8 cellular contexts compared by ENCODE assay signal in genomic region chr1:153626477-153626928, GRCh38. TPM values are rescaled to one million over a fixed set of nuclear protein-coding genes. Genes with fewer than 3 reads are reported as not detected.
A peak's percentile ranks its signal among the peaks of the same experiment; 100 is the strongest.
DNase-seq lines count a peak whose midpoint lies in the region; ATAC-seq lines count a peak whose summit lies in the region.

No MANE protein-coding gene starts in this region.

- peaks cover 5% of the 10 kb centered on the region for H3K27me3 Mint-ChIP-seq in activated naive CD8-positive, alpha-beta T cell treated with anti-CD3 and anti-CD28 coated beads for 36 hours
- H3K27me3 Mint-ChIP-seq in activated naive CD8-positive, alpha-beta T cell treated with anti-CD3 and anti-CD28 coated beads, Interleukin-2, amount 50 U/mL, for 24 hours: peaks cover 12% of the 10 kb centered on the region

- H3K4me1 ChIP-seq in ectodermal cell (ENCODE audit: control insufficient read depth, insufficient read depth, low read length) (peaks cover 12% of the 10 kb centered on the region), muscle layer of colon (ENCODE audit: insufficient read depth, low read length) (peaks cover 45% of the 10 kb centered on the region), urinary bladder (ENCODE audit: insufficient read depth) (peaks cover 2% of the 10 kb centered on the region)

- H3K27me3 ChIP-seq in ectodermal cell (ENCODE audit: control insufficient read depth, insufficient read depth, low read length, poor library complexity, severe bottlenecking) (no peaks in the 10 kb centered on the region), muscle layer of colon (ENCODE audit: control insufficient read depth in 1 of 2, insufficient read depth in 2 of 2, low read length in 2 of 2) (no peaks in the 10 kb centered on the region)

- peaks cover 2% of the 10 kb centered on the region for H3K4me1 Mint-ChIP-seq in activated naive CD8-positive, alpha-beta T cell treated with anti-CD3 and anti-CD28 coated beads for 36 hours
- H3K4me1 Mint-ChIP-seq in activated naive CD8-positive, alpha-beta T cell treated with anti-CD3 and anti-CD28 coated beads, Interleukin-2, amount 50 U/mL, for 24 hours: peaks cover 15% of the 10 kb centered on the region

- peak overlapping the region; percentile 46 for H3K27ac Mint-ChIP-seq in activated naive CD8-positive, alpha-beta T cell treated with anti-CD3 and anti-CD28 coated beads for 36 hours
- H3K27ac Mint-ChIP-seq in activated naive CD8-positive, alpha-beta T cell treated with anti-CD3 and anti-CD28 coated beads, Interleukin-2, amount 50 U/mL, for 24 hours: no peak overlapping the region

- 78 to 79% methylated on average over 4 of the region's 4 CpGs for WGBS in ectodermal cell, 2 experiments
- 37% methylated on average over 4 of the region's 4 CpGs for WGBS in urinary bladder

- H3K4me3 ChIP-seq in ectodermal cell (ENCODE audit: insufficient read depth, low read depth, low read length) (peak overlapping the region; percentile 56), muscle layer of colon (ENCODE audit: low read depth in 1 of 2, low read length in 2 of 2) (peak overlapping the region; percentile 27 to 87), urinary bladder (ENCODE audit: low read depth, low read length) (peak overlapping the region; percentile 47)

- no peaks in the 10 kb centered on the region for H3K9me3 ChIP-seq in ectodermal cell (ENCODE audit: control insufficient read depth, low read length)
- H3K9me3 ChIP-seq in muscle layer of colon (ENCODE audit: low read length): no peaks in the 10 kb centered on the region

- DNase-seq in activated naive CD8-positive, alpha-beta T cell treated with anti-CD3 and anti-CD28 coated beads for 36 hours: no peak
- no peak for DNase-seq in activated naive CD8-positive, alpha-beta T cell treated with anti-CD3 and anti-CD28 coated beads, Interleukin-2, amount 50 U/mL, for 24 hours
- no peak for DNase-seq in iPS-NIHi11 (ENCODE audit: low spot score)

- peaks cover 5% of the 10 kb centered on the region for H3K36me3 ChIP-seq in ectodermal cell (ENCODE audit: control insufficient read depth, insufficient read depth, low read length)
- H3K36me3 ChIP-seq in muscle layer of colon (ENCODE audit: insufficient read depth, low read length): peaks cover 5% of the 10 kb centered on the region
- no peaks in the 10 kb centered on the region for H3K36me3 ChIP-seq in urinary bladder (ENCODE audit: insufficient read depth)

- H3K9me3 Mint-ChIP-seq in activated naive CD8-positive, alpha-beta T cell treated with anti-CD3 and anti-CD28 coated beads for 36 hours: no peaks in the 10 kb centered on the region
- H3K9me3 Mint-ChIP-seq in activated naive CD8-positive, alpha-beta T cell treated with anti-CD3 and anti-CD28 coated beads, Interleukin-2, amount 50 U/mL, for 24 hours: no peaks in the 10 kb centered on the region

- no peaks in the 10 kb centered on the region for H3K36me3 Mint-ChIP-seq in activated naive CD8-positive, alpha-beta T cell treated with anti-CD3 and anti-CD28 coated beads for 36 hours
- no peaks in the 10 kb centered on the region for H3K36me3 Mint-ChIP-seq in activated naive CD8-positive, alpha-beta T cell treated with anti-CD3 and anti-CD28 coated beads, Interleukin-2, amount 50 U/mL, for 24 hours (ENCODE audit: low read depth)

- ATAC-seq in activated naive CD8-positive, alpha-beta T cell treated with anti-CD3 and anti-CD28 coated beads, Interleukin-2, amount 50 U/mL, for 24 hours: no peak
- no peak for ATAC-seq in HG02678 (IDR thresholded peaks at IDR 0.05; ENCODE audit: unreplicated experiment)
- no peak for ATAC-seq in HG03439 (IDR thresholded peaks at IDR 0.05; ENCODE audit: unreplicated experiment)

- H3K27ac ChIP-seq in ectodermal cell (ENCODE audit: insufficient read depth, low read depth, low read length, poor library complexity, severe bottlenecking) (peak overlapping the region; percentile 78), muscle layer of colon (ENCODE audit: low read depth, low read length) (peak overlapping the region; percentile 83), urinary bladder (ENCODE audit: low read depth) (peak overlapping the region; percentile 90)

- no peak overlapping the region for H3K4me3 Mint-ChIP-seq in activated naive CD8-positive, alpha-beta T cell treated with anti-CD3 and anti-CD28 coated beads for 36 hours
- no peak overlapping the region for H3K4me3 Mint-ChIP-seq in activated naive CD8-positive, alpha-beta T cell treated with anti-CD3 and anti-CD28 coated beads, Interleukin-2, amount 50 U/mL, for 24 hours

- peak overlapping the region; percentile 82 for H3K9ac ChIP-seq in muscle layer of colon (ENCODE audit: low read length)

RNA-seq across cellular contexts. Expression of gene S100A13, which starts 0.8 kb away (rescaled TPM):
- total RNA-seq in activated naive CD8-positive, alpha-beta T cell treated with anti-CD3 and anti-CD28 coated beads for 36 hours: 1 to 10 TPM; 5.7 to 5.9 TPM
- 155 TPM for polyA plus RNA-seq in ectodermal cell (2013, experiment 1 of 4)
- 150 TPM for polyA plus RNA-seq in ectodermal cell (2013, experiment 2 of 4)
- polyA plus RNA-seq in ectodermal cell (2013, experiment 3 of 4): 154 TPM
- 175 TPM for polyA plus RNA-seq in ectodermal cell (2013, experiment 4 of 4)
- total RNA-seq in urinary bladder: 35.6 TPM
- polyA plus RNA-seq in urinary bladder: 193 TPM

RNA-seq across cellular contexts. Expression of gene S100A1, which starts 1.7 kb away (rescaled TPM):
- not detected for total RNA-seq in activated naive CD8-positive, alpha-beta T cell treated with anti-CD3 and anti-CD28 coated beads for 36 hours
- polyA plus RNA-seq in ectodermal cell (2013, experiment 1 of 4): not detected
- polyA plus RNA-seq in ectodermal cell (2013, experiment 2 of 4): 0.76 TPM
- polyA plus RNA-seq in ectodermal cell (2013, experiment 3 of 4): 1.5 TPM
- polyA plus RNA-seq in ectodermal cell (2013, experiment 4 of 4): not detected
- total RNA-seq in urinary bladder: not detected
- polyA plus RNA-seq in urinary bladder: 3.0 TPM

RNA-seq across cellular contexts. Expression of gene CHTOP, which starts 7.4 kb away (rescaled TPM):
- 10 to 100 TPM; 94.3 to 98.1 TPM for total RNA-seq in activated naive CD8-positive, alpha-beta T cell treated with anti-CD3 and anti-CD28 coated beads for 36 hours
- polyA plus RNA-seq in ectodermal cell (2013, experiment 1 of 4): 141 TPM
- polyA plus RNA-seq in ectodermal cell (2013, experiment 2 of 4): 153 TPM
- polyA plus RNA-seq in ectodermal cell (2013, experiment 3 of 4): 117 TPM
- polyA plus RNA-seq in ectodermal cell (2013, experiment 4 of 4): 130 TPM
- total RNA-seq in urinary bladder: 53.8 TPM
- 63.9 TPM for polyA plus RNA-seq in urinary bladder

RNA-seq across cellular contexts. Expression of gene S100A14, which starts 10.4 kb away (rescaled TPM):
- not detected for total RNA-seq in activated naive CD8-positive, alpha-beta T cell treated with anti-CD3 and anti-CD28 coated beads for 36 hours
- polyA plus RNA-seq in ectodermal cell (2013, experiment 1 of 4): not detected
- 0.64 TPM for polyA plus RNA-seq in ectodermal cell (2013, experiment 2 of 4)
- not detected for polyA plus RNA-seq in ectodermal cell (2013, experiment 3 of 4)
- polyA plus RNA-seq in ectodermal cell (2013, experiment 4 of 4): 0.24 TPM
- total RNA-seq in urinary bladder: 8.1 TPM
- polyA plus RNA-seq in urinary bladder: 7.1 TPM

RNA-seq across cellular contexts. Expression of gene S100A16, which starts 13.6 kb away (rescaled TPM):
- not detected for total RNA-seq in activated naive CD8-positive, alpha-beta T cell treated with anti-CD3 and anti-CD28 coated beads for 36 hours
- 12.9 TPM for polyA plus RNA-seq in ectodermal cell (2013, experiment 1 of 4)
- polyA plus RNA-seq in ectodermal cell (2013, experiment 2 of 4): 11.4 TPM
- polyA plus RNA-seq in ectodermal cell (2013, experiment 3 of 4): 12.5 TPM
- 14.6 TPM for polyA plus RNA-seq in ectodermal cell (2013, experiment 4 of 4)
- total RNA-seq in urinary bladder: 51.3 TPM
- 83.8 TPM for polyA plus RNA-seq in urinary bladder
